Comparison of ENCODE assay signal across 10 cellular contexts in genomic region chr12:63302269-63302940, GRCh38.
DNase-seq lines count a peak whose midpoint lies in the region; ATAC-seq and TF ChIP-seq lines count a peak whose summit lies in the region.
"Had no signal": no experiment of that assay in that cellular context is flagged by ENCODE, and none has a peak within 500 bp of the region (broad histone marks: within the 10 kb centered on the region; RNA-seq: fewer than 3 reads in every experiment).

No MANE protein-coding gene starts in this region.

- H3K4me1 Mint-ChIP-seq in activated naive CD8-positive, alpha-beta T cell treated with anti-CD3 and anti-CD28 coated beads, Interleukin-2, amount 10 ng/mL, durations not matched to agents 7 days and 5 days, result peaks cover 2% of the 10 kb centered on the region
- H3K4me1 Mint-ChIP-seq in activated CD4-positive, alpha-beta memory T cell treated with anti-CD3 and anti-CD28 coated beads, Interleukin-2, amount 10 ng/mL, durations not matched to agents 7 days and 5 days, result no peaks in the 10 kb centered on the region

- H3K27ac Mint-ChIP-seq in activated naive CD4-positive, alpha-beta T cell treated with anti-CD3 and anti-CD28 coated beads, Interleukin-2, amount 50 U/mL, for 72 hours, result peak overlapping the region in 1 of 2 donors; percentile 54
- no peak overlapping the region for H3K27ac Mint-ChIP-seq in activated naive CD8-positive, alpha-beta T cell treated with anti-CD3 and anti-CD28 coated beads, Interleukin-2, amount 10 ng/mL, durations not matched to agents 7 days and 5 days
- H3K27ac Mint-ChIP-seq in activated CD4-positive, alpha-beta memory T cell treated with anti-CD3 and anti-CD28 coated beads, Interleukin-2, amount 10 ng/mL, durations not matched to agents 7 days and 5 days, result no peak overlapping the region
- H3K27ac Mint-ChIP-seq: T-helper 1 cell treated with Interleukin-12 subunit alpha and Interleukin-12 subunit beta and Interleukin-4 antibody, amounts not matched to agents 30 μg/mL and 1 μg/mL, for 36 hours had no signal

- ATAC-seq in activated naive CD4-positive, alpha-beta T cell treated with anti-CD3 and anti-CD28 coated beads, Interleukin-2, amount 50 U/mL, for 72 hours, result peak; percentile 76 to 97
- ATAC-seq in HG02938 (IDR thresholded peaks at IDR 0.05; ENCODE audit: unreplicated experiment), result peak; percentile 91
- peak; percentile 33 for ATAC-seq in activated naive CD8-positive, alpha-beta T cell treated with anti-CD3 and anti-CD28 coated beads, Interleukin-2, amount 10 ng/mL, durations not matched to agents 7 days and 5 days (ENCODE audit: low read depth)

- CTCF ChIA-PET in activated CD4-positive, alpha-beta memory T cell treated with anti-CD3 and anti-CD28 coated beads, Interleukin-2, amount 10 ng/mL, durations not matched to agents 7 days and 5 days (lab: Charles Lee), result no interaction called here
- CTCF ChIA-PET in HEK293T (lab: Yijun Ruan, JAX), result no interaction called here

- peak in 1 of 2 donors; percentile 7 for DNase-seq in activated naive CD4-positive, alpha-beta T cell treated with anti-CD3 and anti-CD28 coated beads, Interleukin-2, amount 50 U/mL, for 72 hours (ENCODE audit: low spot score in 2 of 2)
- no peak for DNase-seq in activated naive CD4-positive, alpha-beta T cell treated with Interleukin-2 at 50 U/mL for 16 hours
- no peak for DNase-seq in activated naive CD8-positive, alpha-beta T cell treated with anti-CD3 and anti-CD28 coated beads, Interleukin-2, amount 10 ng/mL, durations not matched to agents 7 days and 5 days
- DNase-seq in NCI-H2196 treated with DMSO at 0.1 percent for 48 hours (lab: John Stamatoyannopoulos, UW; ENCODE audit: unreplicated experiment), result no peak
- DNase-seq in NCI-H1417 treated with DMSO at 0.1 percent for 48 hours (lab: John Stamatoyannopoulos, UW), result no peak
- DNase-seq in activated CD4-positive, alpha-beta memory T cell treated with anti-CD3 and anti-CD28 coated beads, Interleukin-2, amount 10 ng/mL, durations not matched to agents 7 days and 5 days, result no peak
- DNase-seq in HEK293T (ENCODE audit: extremely low spot score), result no peak
- DNase-seq: NCI-H1092 treated with DMSO at 0.1 percent for 48 hours had no signal

- POLR2A ChIA-PET in activated naive CD8-positive, alpha-beta T cell treated with anti-CD3 and anti-CD28 coated beads, Interleukin-2, amount 10 ng/mL, durations not matched to agents 7 days and 5 days (lab: Charles Lee), result no interaction called here
- POLR2A ChIA-PET in activated CD4-positive, alpha-beta memory T cell treated with anti-CD3 and anti-CD28 coated beads, Interleukin-2, amount 10 ng/mL, durations not matched to agents 7 days and 5 days (lab: Charles Lee), result no interaction called here
- POLR2A ChIA-PET in HEK293T (lab: Yijun Ruan, JAX), result no interaction called here

- peaks cover 13% of the 10 kb centered on the region for H3K27me3 Mint-ChIP-seq in activated naive CD8-positive, alpha-beta T cell treated with anti-CD3 and anti-CD28 coated beads, Interleukin-2, amount 10 ng/mL, durations not matched to agents 7 days and 5 days
- H3K27me3 Mint-ChIP-seq in activated CD4-positive, alpha-beta memory T cell treated with anti-CD3 and anti-CD28 coated beads, Interleukin-2, amount 10 ng/mL, durations not matched to agents 7 days and 5 days, result no peaks in the 10 kb centered on the region

- no peak overlapping the region for H3K4me3 Mint-ChIP-seq in activated naive CD8-positive, alpha-beta T cell treated with anti-CD3 and anti-CD28 coated beads, Interleukin-2, amount 10 ng/mL, durations not matched to agents 7 days and 5 days
- H3K4me3 Mint-ChIP-seq in activated CD4-positive, alpha-beta memory T cell treated with anti-CD3 and anti-CD28 coated beads, Interleukin-2, amount 10 ng/mL, durations not matched to agents 7 days and 5 days, result no peak overlapping the region
- H3K4me3 Mint-ChIP-seq: T-helper 1 cell treated with Interleukin-12 subunit alpha and Interleukin-12 subunit beta and Interleukin-4 antibody, amounts not matched to agents 30 μg/mL and 1 μg/mL, for 36 hours had no signal

- H3K36me3 Mint-ChIP-seq in activated naive CD4-positive, alpha-beta T cell treated with anti-CD3 and anti-CD28 coated beads, Interleukin-2, amount 50 U/mL, for 72 hours, result no peaks in the 10 kb centered on the region
- H3K36me3 Mint-ChIP-seq in activated naive CD8-positive, alpha-beta T cell treated with anti-CD3 and anti-CD28 coated beads, Interleukin-2, amount 10 ng/mL, durations not matched to agents 7 days and 5 days, result no peaks in the 10 kb centered on the region
- H3K36me3 Mint-ChIP-seq in activated CD4-positive, alpha-beta memory T cell treated with anti-CD3 and anti-CD28 coated beads, Interleukin-2, amount 10 ng/mL, durations not matched to agents 7 days and 5 days (ENCODE audit: low read depth), result no peaks in the 10 kb centered on the region

- no peaks in the 10 kb centered on the region for H3K9me3 Mint-ChIP-seq in activated naive CD4-positive, alpha-beta T cell treated with anti-CD3 and anti-CD28 coated beads, Interleukin-2, amount 50 U/mL, for 72 hours
- no peaks in the 10 kb centered on the region for H3K9me3 Mint-ChIP-seq in activated naive CD8-positive, alpha-beta T cell treated with anti-CD3 and anti-CD28 coated beads, Interleukin-2, amount 10 ng/mL, durations not matched to agents 7 days and 5 days
- H3K9me3 Mint-ChIP-seq in activated CD4-positive, alpha-beta memory T cell treated with anti-CD3 and anti-CD28 coated beads, Interleukin-2, amount 10 ng/mL, durations not matched to agents 7 days and 5 days, result no peaks in the 10 kb centered on the region
- H3K9me3 Mint-ChIP-seq: T-helper 1 cell treated with Interleukin-12 subunit alpha and Interleukin-12 subunit beta and Interleukin-4 antibody, amounts not matched to agents 30 μg/mL and 1 μg/mL, for 36 hours had no signal

TF ChIP-seq in HEK293T, 16 proteins besides CTCF, POLR2A, EP300 and RAD21:
- TF ChIP-seq HDGF (IDR thresholded peaks at IDR 0.05; ENCODE audit: borderline replicate concordance) (no peak), L3MBTL2 (conservative IDR thresholded peaks at IDR 0.05) (no peak), CTBP1 (IDR thresholded peaks at IDR 0.05; ENCODE audit: borderline replicate concordance) (no peak)

Comparison
In these comparisons a context has a peak if more than half of its experiments do, and no peak if none do; other contexts are left out.
1. ATAC-seq: peak in every context shown above with its lines; median percentile 91 in HG02938; 86 in activated naive CD4-positive, alpha-beta T cell treated with anti-CD3 and anti-CD28 coated beads, Interleukin-2, amount 50 U/mL, for 72 hours; 33 in activated naive CD8-positive, alpha-beta T cell treated with anti-CD3 and anti-CD28 coated beads, Interleukin-2, amount 10 ng/mL, durations not matched to agents 7 days and 5 days.